Comparison of ENCODE assay signal across 1 cellular context in genomic region chr20:63434599-63435378, GRCh38.
TF ChIP-seq lines count a peak whose summit lies in the region.

No MANE protein-coding gene starts in this region.

TF ChIP-seq in HepG2, 621 proteins besides CTCF, POLR2A, EP300 and RAD21 (continued from another document and continues in another):
- TF ChIP-seq ZNF281 (CRISPR knock-in tag; IDR thresholded peaks at IDR 0.05; ENCODE audit: borderline replicate concordance) (no peak), ZNF605 (CRISPR knock-in tag; IDR thresholded peaks at IDR 0.05) (no peak; the same call in 1 of the 2 replicates), ZBTB38 (CRISPR knock-in tag; IDR thresholded peaks at IDR 0.05) (no peak; the same call in 1 of the 2 replicates), NCOA1 (CRISPR knock-in tag; IDR thresholded peaks at IDR 0.05) (no peak), WIZ (CRISPR knock-in tag; IDR thresholded peaks at IDR 0.05) (no peak), UBTF (CRISPR knock-in tag; IDR thresholded peaks at IDR 0.05) (0 out of 2 replicates have a peak, but pooled peaks have one; percentile 22), SYNCRIP (IDR thresholded peaks at IDR 0.05; ENCODE audit: insufficient read depth, low read depth, low read length) (no peak), PRMT3 (CRISPR knock-in tag; IDR thresholded peaks at IDR 0.05; ENCODE audit: borderline replicate concordance, low read depth) (no peak), TSC22D2 (CRISPR knock-in tag; IDR thresholded peaks at IDR 0.05; ENCODE audit: borderline replicate concordance) (0 out of 2 replicates have a peak, but pooled peaks have one; percentile 68), ZNF775 (CRISPR knock-in tag; IDR thresholded peaks at IDR 0.05; ENCODE audit: borderline replicate concordance) (no peak), ZSCAN31 (CRISPR knock-in tag; IDR thresholded peaks at IDR 0.05; ENCODE audit: low read depth) (no peak), ZNF768 (CRISPR knock-in tag; IDR thresholded peaks at IDR 0.05) (peak; percentile 79; the same call in 1 of the 2 replicates), SIN3A (IDR thresholded peaks at IDR 0.05; ENCODE audit: borderline replicate concordance, low read depth, low read length) (no peak), NCOR1 (IDR thresholded peaks at IDR 0.05; ENCODE audit: borderline replicate concordance, low read length) (no peak), ZNF574 (CRISPR knock-in tag; IDR thresholded peaks at IDR 0.05) (peak; percentile 51; the same call in 1 of the 2 replicates), MED1 (CRISPR knock-in tag; IDR thresholded peaks at IDR 0.05) (no peak), HDAC2 (CRISPR knock-in tag; IDR thresholded peaks at IDR 0.05) (peak; percentile 64; the same call in 1 of the 2 replicates), ZNF674 (CRISPR knock-in tag; IDR thresholded peaks at IDR 0.05; ENCODE audit: low read depth) (no peak), HCFC1 (IDR thresholded peaks at IDR 0.05; ENCODE audit: low read depth, low read length) (no peak), NFE2L1 (CRISPR knock-in tag; IDR thresholded peaks at IDR 0.05; ENCODE audit: borderline replicate concordance) (no peak), TBX3 (IDR thresholded peaks at IDR 0.05; ENCODE audit: borderline replicate concordance) (no peak), RELA (CRISPR knock-in tag; IDR thresholded peaks at IDR 0.05) (no peak), MTF1 (CRISPR knock-in tag; IDR thresholded peaks at IDR 0.05) (no peak), ELF1 (CRISPR knock-in tag; IDR thresholded peaks at IDR 0.05) (peak; percentile 23; the same call in 1 of the 2 replicates), ATF7-NPFF (CRISPR knock-in tag; IDR thresholded peaks at IDR 0.05; ENCODE audit: low read depth) (0 out of 2 replicates have a peak, but pooled peaks have one; percentile 26), ELF3 (CRISPR knock-in tag; IDR thresholded peaks at IDR 0.05) (peak; percentile 51; the same call in 1 of the 2 replicates), RBAK (CRISPR knock-in tag; IDR thresholded peaks at IDR 0.05) (no peak), MIER3 (CRISPR knock-in tag; IDR thresholded peaks at IDR 0.05; ENCODE audit: borderline replicate concordance) (peak; percentile 51; the same call in 1 of the 2 replicates), ZKSCAN1 (IDR thresholded peaks at IDR 0.05; ENCODE audit: low read length) (peak; percentile 48; the same call in 1 of the 2 replicates), ONECUT2 (CRISPR knock-in tag; IDR thresholded peaks at IDR 0.05) (no peak), SP4 (CRISPR knock-in tag; IDR thresholded peaks at IDR 0.05) (peak; percentile 72; the same call in 1 of the 2 replicates), FOXO1 (CRISPR knock-in tag; IDR thresholded peaks at IDR 0.05) (peak; percentile 72), ZNF816 (CRISPR knock-in tag; IDR thresholded peaks at IDR 0.05; ENCODE audit: borderline replicate concordance) (no peak), ZNF138 (CRISPR knock-in tag; IDR thresholded peaks at IDR 0.05; ENCODE audit: low read depth) (no peak), KLF15 (CRISPR knock-in tag; IDR thresholded peaks at IDR 0.05; ENCODE audit: borderline replicate concordance) (no peak), NKX3-1 (CRISPR knock-in tag; IDR thresholded peaks at IDR 0.05) (no peak), SRF (IDR thresholded peaks at IDR 0.05; ENCODE audit: low read depth, low read length) (no peak), XBP1 (CRISPR knock-in tag; IDR thresholded peaks at IDR 0.05) (no peak), ZNF224 (CRISPR knock-in tag; IDR thresholded peaks at IDR 0.05) (no peak), IRF2 (CRISPR knock-in tag; IDR thresholded peaks at IDR 0.05) (0 out of 2 replicates have a peak, but pooled peaks have one; percentile 37), ZNF883 (CRISPR knock-in tag; IDR thresholded peaks at IDR 0.05; ENCODE audit: not compliant biosample characterization) (no peak), ZNF782 (CRISPR knock-in tag; IDR thresholded peaks at IDR 0.05; ENCODE audit: borderline replicate concordance) (0 out of 2 replicates have a peak, but pooled peaks have one; percentile 38), NFKB2 (CRISPR knock-in tag; IDR thresholded peaks at IDR 0.05; ENCODE audit: borderline replicate concordance) (no peak)
- TF ChIP-seq, protein P1, sequence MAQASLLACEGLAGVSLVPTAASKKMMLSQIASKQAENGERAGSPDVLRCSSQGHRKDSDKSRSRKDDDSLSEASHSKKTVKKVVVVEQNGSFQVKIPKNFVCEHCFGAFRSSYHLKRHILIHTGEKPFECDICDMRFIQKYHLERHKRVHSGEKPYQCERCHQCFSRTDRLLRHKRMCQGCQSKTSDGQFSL (CRISPR knock-in tag; IDR thresholded peaks at IDR 0.05): no peak
- TF ChIP-seq, protein P2, sequence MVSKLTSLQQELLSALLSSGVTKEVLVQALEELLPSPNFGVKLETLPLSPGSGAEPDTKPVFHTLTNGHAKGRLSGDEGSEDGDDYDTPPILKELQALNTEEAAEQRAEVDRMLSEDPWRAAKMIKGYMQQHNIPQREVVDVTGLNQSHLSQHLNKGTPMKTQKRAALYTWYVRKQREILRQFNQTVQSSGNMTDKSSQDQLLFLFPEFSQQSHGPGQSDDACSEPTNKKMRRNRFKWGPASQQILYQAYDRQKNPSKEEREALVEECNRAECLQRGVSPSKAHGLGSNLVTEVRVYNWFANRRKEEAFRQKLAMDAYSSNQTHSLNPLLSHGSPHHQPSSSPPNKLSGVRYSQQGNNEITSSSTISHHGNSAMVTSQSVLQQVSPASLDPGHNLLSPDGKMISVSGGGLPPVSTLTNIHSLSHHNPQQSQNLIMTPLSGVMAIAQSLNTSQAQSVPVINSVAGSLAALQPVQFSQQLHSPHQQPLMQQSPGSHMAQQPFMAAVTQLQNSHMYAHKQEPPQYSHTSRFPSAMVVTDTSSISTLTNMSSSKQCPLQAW (CRISPR knock-in tag; IDR thresholded peaks at IDR 0.05): no peak
- TF ChIP-seq, protein P3, sequence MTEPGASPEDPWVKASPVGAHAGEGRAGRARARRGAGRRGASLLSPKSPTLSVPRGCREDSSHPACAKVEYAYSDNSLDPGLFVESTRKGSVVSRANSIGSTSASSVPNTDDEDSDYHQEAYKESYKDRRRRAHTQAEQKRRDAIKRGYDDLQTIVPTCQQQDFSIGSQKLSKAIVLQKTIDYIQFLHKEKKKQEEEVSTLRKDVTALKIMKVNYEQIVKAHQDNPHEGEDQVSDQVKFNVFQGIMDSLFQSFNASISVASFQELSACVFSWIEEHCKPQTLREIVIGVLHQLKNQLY (CRISPR knock-in tag; IDR thresholded peaks at IDR 0.05): no peak
- TF ChIP-seq, protein P4, sequence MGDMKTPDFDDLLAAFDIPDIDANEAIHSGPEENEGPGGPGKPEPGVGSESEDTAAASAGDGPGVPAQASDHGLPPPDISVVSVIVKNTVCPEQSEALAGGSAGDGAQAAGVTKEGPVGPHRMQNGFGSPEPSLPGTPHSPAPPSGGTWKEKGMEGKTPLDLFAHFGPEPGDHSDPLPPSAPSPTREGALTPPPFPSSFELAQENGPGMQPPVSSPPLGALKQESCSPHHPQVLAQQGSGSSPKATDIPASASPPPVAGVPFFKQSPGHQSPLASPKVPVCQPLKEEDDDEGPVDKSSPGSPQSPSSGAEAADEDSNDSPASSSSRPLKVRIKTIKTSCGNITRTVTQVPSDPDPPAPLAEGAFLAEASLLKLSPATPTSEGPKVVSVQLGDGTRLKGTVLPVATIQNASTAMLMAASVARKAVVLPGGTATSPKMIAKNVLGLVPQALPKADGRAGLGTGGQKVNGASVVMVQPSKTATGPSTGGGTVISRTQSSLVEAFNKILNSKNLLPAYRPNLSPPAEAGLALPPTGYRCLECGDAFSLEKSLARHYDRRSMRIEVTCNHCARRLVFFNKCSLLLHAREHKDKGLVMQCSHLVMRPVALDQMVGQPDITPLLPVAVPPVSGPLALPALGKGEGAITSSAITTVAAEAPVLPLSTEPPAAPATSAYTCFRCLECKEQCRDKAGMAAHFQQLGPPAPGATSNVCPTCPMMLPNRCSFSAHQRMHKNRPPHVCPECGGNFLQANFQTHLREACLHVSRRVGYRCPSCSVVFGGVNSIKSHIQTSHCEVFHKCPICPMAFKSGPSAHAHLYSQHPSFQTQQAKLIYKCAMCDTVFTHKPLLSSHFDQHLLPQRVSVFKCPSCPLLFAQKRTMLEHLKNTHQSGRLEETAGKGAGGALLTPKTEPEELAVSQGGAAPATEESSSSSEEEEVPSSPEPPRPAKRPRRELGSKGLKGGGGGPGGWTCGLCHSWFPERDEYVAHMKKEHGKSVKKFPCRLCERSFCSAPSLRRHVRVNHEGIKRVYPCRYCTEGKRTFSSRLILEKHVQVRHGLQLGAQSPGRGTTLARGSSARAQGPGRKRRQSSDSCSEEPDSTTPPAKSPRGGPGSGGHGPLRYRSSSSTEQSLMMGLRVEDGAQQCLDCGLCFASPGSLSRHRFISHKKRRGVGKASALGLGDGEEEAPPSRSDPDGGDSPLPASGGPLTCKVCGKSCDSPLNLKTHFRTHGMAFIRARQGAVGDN (CRISPR knock-in tag; IDR thresholded peaks at IDR 0.05): no peak; the same call in 1 of the 2 replicates
- TF ChIP-seq, protein P5, sequence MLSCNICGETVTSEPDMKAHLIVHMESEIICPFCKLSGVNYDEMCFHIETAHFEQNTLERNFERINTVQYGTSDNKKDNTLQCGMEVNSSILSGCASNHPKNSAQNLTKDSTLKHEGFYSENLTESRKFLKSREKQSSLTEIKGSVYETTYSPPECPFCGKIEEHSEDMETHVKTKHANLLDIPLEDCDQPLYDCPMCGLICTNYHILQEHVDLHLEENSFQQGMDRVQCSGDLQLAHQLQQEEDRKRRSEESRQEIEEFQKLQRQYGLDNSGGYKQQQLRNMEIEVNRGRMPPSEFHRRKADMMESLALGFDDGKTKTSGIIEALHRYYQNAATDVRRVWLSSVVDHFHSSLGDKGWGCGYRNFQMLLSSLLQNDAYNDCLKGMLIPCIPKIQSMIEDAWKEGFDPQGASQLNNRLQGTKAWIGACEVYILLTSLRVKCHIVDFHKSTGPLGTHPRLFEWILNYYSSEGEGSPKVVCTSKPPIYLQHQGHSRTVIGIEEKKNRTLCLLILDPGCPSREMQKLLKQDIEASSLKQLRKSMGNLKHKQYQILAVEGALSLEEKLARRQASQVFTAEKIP (CRISPR knock-in tag; IDR thresholded peaks at IDR 0.05; ENCODE audit: borderline replicate concordance): no peak
- TF ChIP-seq, protein P6, sequence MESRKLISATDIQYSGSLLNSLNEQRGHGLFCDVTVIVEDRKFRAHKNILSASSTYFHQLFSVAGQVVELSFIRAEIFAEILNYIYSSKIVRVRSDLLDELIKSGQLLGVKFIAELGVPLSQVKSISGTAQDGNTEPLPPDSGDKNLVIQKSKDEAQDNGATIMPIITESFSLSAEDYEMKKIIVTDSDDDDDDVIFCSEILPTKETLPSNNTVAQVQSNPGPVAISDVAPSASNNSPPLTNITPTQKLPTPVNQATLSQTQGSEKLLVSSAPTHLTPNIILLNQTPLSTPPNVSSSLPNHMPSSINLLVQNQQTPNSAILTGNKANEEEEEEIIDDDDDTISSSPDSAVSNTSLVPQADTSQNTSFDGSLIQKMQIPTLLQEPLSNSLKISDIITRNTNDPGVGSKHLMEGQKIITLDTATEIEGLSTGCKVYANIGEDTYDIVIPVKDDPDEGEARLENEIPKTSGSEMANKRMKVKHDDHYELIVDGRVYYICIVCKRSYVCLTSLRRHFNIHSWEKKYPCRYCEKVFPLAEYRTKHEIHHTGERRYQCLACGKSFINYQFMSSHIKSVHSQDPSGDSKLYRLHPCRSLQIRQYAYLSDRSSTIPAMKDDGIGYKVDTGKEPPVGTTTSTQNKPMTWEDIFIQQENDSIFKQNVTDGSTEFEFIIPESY (CRISPR knock-in tag; IDR thresholded peaks at IDR 0.05): peak; percentile 86
